In genomic region chr11:7079545-7080135, GRCh38 we compare ENCODE assay signal across 1 cellular context.
A peak's percentile ranks its signal among the peaks of the same experiment; 100 is the strongest.
TF ChIP-seq lines count a peak whose summit lies in the region.

No MANE protein-coding gene starts in this region.

TF ChIP-seq in K562, 482 proteins besides CTCF, POLR2A, EP300 and RAD21 (continued from another document and continues in another):
- TF ChIP-seq, protein P1, sequence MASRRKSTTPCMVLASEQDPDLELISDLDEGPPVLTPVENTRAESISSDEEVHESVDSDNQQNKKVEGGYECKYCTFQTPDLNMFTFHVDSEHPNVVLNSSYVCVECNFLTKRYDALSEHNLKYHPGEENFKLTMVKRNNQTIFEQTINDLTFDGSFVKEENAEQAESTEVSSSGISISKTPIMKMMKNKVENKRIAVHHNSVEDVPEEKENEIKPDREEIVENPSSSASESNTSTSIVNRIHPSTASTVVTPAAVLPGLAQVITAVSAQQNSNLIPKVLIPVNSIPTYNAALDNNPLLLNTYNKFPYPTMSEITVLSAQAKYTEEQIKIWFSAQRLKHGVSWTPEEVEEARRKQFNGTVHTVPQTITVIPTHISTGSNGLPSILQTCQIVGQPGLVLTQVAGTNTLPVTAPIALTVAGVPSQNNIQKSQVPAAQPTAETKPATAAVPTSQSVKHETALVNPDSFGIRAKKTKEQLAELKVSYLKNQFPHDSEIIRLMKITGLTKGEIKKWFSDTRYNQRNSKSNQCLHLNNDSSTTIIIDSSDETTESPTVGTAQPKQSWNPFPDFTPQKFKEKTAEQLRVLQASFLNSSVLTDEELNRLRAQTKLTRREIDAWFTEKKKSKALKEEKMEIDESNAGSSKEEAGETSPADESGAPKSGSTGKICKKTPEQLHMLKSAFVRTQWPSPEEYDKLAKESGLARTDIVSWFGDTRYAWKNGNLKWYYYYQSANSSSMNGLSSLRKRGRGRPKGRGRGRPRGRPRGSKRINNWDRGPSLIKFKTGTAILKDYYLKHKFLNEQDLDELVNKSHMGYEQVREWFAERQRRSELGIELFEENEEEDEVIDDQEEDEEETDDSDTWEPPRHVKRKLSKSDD (conservative IDR thresholded peaks at IDR 0.05; ENCODE audit: low read length): no peak
- TF ChIP-seq ZSCAN32 (CRISPR knock-in tag; IDR thresholded peaks at IDR 0.05): no peak
- TF ChIP-seq ZNF785 (CRISPR knock-in tag; IDR thresholded peaks at IDR 0.05): no peak
- no peak for TF ChIP-seq ZNF830 (CRISPR knock-in tag; IDR thresholded peaks at IDR 0.05)
- no peak for TF ChIP-seq POLR2AphosphoS2 (IDR thresholded peaks at IDR 0.05; ENCODE audit: low read length)
- TF ChIP-seq, protein P2, sequence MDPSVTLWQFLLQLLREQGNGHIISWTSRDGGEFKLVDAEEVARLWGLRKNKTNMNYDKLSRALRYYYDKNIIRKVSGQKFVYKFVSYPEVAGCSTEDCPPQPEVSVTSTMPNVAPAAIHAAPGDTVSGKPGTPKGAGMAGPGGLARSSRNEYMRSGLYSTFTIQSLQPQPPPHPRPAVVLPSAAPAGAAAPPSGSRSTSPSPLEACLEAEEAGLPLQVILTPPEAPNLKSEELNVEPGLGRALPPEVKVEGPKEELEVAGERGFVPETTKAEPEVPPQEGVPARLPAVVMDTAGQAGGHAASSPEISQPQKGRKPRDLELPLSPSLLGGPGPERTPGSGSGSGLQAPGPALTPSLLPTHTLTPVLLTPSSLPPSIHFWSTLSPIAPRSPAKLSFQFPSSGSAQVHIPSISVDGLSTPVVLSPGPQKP (CRISPR knock-in tag; IDR thresholded peaks at IDR 0.05): no peak
- TF ChIP-seq ZNF311 (CRISPR knock-in tag; IDR thresholded peaks at IDR 0.05): no peak
- no peak for TF ChIP-seq FOXK1 (CRISPR knock-in tag; IDR thresholded peaks at IDR 0.05; ENCODE audit: borderline replicate concordance)
- TF ChIP-seq SMARCA5 (IDR thresholded peaks at IDR 0.05): no peak
- TF ChIP-seq, protein P3, sequence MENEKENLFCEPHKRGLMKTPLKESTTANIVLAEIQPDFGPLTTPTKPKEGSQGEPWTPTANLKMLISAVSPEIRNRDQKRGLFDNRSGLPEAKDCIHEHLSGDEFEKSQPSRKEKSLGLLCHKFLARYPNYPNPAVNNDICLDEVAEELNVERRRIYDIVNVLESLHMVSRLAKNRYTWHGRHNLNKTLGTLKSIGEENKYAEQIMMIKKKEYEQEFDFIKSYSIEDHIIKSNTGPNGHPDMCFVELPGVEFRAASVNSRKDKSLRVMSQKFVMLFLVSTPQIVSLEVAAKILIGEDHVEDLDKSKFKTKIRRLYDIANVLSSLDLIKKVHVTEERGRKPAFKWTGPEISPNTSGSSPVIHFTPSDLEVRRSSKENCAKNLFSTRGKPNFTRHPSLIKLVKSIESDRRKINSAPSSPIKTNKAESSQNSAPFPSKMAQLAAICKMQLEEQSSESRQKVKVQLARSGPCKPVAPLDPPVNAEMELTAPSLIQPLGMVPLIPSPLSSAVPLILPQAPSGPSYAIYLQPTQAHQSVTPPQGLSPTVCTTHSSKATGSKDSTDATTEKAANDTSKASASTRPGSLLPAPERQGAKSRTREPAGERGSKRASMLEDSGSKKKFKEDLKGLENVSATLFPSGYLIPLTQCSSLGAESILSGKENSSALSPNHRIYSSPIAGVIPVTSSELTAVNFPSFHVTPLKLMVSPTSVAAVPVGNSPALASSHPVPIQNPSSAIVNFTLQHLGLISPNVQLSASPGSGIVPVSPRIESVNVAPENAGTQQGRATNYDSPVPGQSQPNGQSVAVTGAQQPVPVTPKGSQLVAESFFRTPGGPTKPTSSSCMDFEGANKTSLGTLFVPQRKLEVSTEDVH (IDR thresholded peaks at IDR 0.05; ENCODE audit: low read depth, partially characterized antibody): peak; percentile 78
- TF ChIP-seq, protein P4, sequence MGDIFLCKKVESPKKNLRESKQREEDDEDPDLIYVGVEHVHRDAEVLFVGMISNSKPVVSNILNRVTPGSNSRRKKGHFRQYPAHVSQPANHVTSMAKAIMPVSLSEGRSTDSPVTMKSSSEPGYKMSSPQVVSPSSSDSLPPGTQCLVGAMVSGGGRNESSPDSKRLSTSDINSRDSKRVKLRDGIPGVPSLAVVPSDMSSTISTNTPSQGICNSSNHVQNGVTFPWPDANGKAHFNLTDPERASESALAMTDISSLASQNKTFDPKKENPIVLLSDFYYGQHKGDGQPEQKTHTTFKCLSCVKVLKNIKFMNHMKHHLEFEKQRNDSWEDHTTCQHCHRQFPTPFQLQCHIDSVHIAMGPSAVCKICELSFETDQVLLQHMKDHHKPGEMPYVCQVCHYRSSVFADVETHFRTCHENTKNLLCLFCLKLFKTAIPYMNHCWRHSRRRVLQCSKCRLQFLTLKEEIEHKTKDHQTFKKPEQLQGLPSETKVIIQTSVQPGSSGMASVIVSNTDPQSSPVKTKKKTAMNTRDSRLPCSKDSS (IDR thresholded peaks at IDR 0.05; ENCODE audit: low read depth, partially characterized antibody): peak; percentile 90
- TF ChIP-seq TCF3 (CRISPR knock-in tag; IDR thresholded peaks at IDR 0.05): peak; percentile 82
- TF ChIP-seq ZNF696 (CRISPR knock-in tag; conservative IDR thresholded peaks at IDR 0.05): no peak
- no peak for TF ChIP-seq SLC30A9 (CRISPR knock-in tag; IDR thresholded peaks at IDR 0.05)
- no peak for TF ChIP-seq ZNF280B (CRISPR knock-in tag; IDR thresholded peaks at IDR 0.05)
- peak; percentile 78 for TF ChIP-seq ARID1B (IDR thresholded peaks at IDR 0.05)
- TF ChIP-seq, protein P5, sequence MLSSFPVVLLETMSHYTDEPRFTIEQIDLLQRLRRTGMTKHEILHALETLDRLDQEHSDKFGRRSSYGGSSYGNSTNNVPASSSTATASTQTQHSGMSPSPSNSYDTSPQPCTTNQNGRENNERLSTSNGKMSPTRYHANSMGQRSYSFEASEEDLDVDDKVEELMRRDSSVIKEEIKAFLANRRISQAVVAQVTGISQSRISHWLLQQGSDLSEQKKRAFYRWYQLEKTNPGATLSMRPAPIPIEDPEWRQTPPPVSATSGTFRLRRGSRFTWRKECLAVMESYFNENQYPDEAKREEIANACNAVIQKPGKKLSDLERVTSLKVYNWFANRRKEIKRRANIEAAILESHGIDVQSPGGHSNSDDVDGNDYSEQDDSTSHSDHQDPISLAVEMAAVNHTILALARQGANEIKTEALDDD (IDR thresholded peaks at IDR 0.05): no peak
- no peak for TF ChIP-seq XRCC4 (IDR thresholded peaks at IDR 0.05; ENCODE audit: extremely low read depth, insufficient read depth, insufficient read length)
- peak; percentile 76 for TF ChIP-seq TEAD4 (IDR thresholded peaks at IDR 0.05; ENCODE audit: low read length)
- no peak for TF ChIP-seq TEAD4 (CRISPR knock-in tag; IDR thresholded peaks at IDR 0.05; ENCODE audit: borderline replicate concordance)
- TF ChIP-seq, protein P6, sequence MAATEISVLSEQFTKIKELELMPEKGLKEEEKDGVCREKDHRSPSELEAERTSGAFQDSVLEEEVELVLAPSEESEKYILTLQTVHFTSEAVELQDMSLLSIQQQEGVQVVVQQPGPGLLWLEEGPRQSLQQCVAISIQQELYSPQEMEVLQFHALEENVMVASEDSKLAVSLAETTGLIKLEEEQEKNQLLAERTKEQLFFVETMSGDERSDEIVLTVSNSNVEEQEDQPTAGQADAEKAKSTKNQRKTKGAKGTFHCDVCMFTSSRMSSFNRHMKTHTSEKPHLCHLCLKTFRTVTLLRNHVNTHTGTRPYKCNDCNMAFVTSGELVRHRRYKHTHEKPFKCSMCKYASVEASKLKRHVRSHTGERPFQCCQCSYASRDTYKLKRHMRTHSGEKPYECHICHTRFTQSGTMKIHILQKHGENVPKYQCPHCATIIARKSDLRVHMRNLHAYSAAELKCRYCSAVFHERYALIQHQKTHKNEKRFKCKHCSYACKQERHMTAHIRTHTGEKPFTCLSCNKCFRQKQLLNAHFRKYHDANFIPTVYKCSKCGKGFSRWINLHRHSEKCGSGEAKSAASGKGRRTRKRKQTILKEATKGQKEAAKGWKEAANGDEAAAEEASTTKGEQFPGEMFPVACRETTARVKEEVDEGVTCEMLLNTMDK (IDR thresholded peaks at IDR 0.05; ENCODE audit: borderline replicate concordance, insufficient read depth, low read depth, low read length, poor library complexity, severe bottlenecking): no peak
- no peak for TF ChIP-seq MEF2D (tag; conservative IDR thresholded peaks at IDR 0.05; ENCODE audit: low read depth)
- TF ChIP-seq ZNF511 (CRISPR knock-in tag; IDR thresholded peaks at IDR 0.05): no peak
- peak; percentile 89 for TF ChIP-seq PRDM10 (IDR thresholded peaks at IDR 0.05; ENCODE audit: partially characterized antibody)
- peak; percentile 84 to 90 for TF ChIP-seq TRIM24 (IDR thresholded peaks at IDR 0.05)
- TF ChIP-seq NCOR1 (IDR thresholded peaks at IDR 0.05): peak; percentile 63; the same call in 1 of the 2 replicates
- peak; percentile 62; the same call in 1 of the 2 replicates for TF ChIP-seq PKNOX1 (IDR thresholded peaks at IDR 0.05)
- no peak for TF ChIP-seq ZNF239 (CRISPR knock-in tag; IDR thresholded peaks at IDR 0.05)
- TF ChIP-seq, protein P7, sequence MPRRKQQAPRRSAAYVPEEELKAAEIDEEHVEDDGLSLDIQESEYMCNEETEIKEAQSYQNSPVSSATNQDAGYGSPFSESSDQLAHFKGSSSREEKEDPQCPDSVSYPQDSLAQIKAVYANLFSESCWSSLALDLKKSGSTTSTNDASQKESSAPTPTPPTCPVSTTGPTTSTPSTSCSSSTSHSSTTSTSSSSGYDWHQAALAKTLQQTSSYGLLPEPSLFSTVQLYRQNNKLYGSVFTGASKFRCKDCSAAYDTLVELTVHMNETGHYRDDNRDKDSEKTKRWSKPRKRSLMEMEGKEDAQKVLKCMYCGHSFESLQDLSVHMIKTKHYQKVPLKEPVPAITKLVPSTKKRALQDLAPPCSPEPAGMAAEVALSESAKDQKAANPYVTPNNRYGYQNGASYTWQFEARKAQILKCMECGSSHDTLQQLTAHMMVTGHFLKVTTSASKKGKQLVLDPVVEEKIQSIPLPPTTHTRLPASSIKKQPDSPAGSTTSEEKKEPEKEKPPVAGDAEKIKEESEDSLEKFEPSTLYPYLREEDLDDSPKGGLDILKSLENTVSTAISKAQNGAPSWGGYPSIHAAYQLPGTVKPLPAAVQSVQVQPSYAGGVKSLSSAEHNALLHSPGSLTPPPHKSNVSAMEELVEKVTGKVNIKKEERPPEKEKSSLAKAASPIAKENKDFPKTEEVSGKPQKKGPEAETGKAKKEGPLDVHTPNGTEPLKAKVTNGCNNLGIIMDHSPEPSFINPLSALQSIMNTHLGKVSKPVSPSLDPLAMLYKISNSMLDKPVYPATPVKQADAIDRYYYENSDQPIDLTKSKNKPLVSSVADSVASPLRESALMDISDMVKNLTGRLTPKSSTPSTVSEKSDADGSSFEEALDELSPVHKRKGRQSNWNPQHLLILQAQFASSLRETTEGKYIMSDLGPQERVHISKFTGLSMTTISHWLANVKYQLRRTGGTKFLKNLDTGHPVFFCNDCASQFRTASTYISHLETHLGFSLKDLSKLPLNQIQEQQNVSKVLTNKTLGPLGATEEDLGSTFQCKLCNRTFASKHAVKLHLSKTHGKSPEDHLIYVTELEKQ (CRISPR knock-in tag; IDR thresholded peaks at IDR 0.05): no peak
- peak; percentile 80 for TF ChIP-seq CBFA2T3 (IDR thresholded peaks at IDR 0.05)
- no peak for TF ChIP-seq EZH2 (IDR thresholded peaks at IDR 0.05; ENCODE audit: borderline replicate concordance, low read depth, low read length)
- TF ChIP-seq MEIS2 (IDR thresholded peaks at IDR 0.05; ENCODE audit: partially characterized antibody): peak; percentile 18
- TF ChIP-seq CBFA2T2 (conservative IDR thresholded peaks at IDR 0.05): peak; percentile 63
- no peak for TF ChIP-seq ZNF253 (CRISPR knock-in tag; conservative IDR thresholded peaks at IDR 0.05)
